Comparison of ENCODE assay signal across 9 cellular contexts in the genomic region with DNA sequence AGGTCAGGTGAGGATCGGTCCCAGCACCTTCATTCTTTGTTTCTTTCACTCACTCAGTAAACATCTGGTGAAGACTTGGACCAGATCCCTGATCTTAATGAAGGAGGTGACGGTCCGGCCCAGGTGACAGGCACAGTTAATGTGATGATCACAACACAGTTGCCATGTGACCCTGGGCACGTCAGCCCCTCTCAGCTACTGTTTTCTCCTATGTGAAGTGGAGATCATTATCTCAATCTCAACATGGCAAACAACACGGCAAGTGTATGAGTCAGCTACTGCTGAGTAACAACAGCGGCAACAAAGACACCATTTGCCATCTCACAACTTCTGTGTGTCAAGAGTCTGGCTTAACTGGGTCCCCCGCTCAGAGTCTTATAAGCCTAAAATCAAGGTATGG.
DNase-seq lines count a peak whose midpoint lies in the region; ATAC-seq and TF ChIP-seq lines count a peak whose summit lies in the region.
"Had no signal": no experiment of that assay in that cellular context is flagged by ENCODE, and none has a peak within 500 bp of the region (broad histone marks: within the 10 kb centered on the region; RNA-seq: fewer than 3 reads in every experiment).

No MANE protein-coding gene starts in this region.

- no peak for TF ChIP-seq CTCF in RWPE1 (conservative IDR thresholded peaks at IDR 0.05; ENCODE audit: low read depth)
- TF ChIP-seq CTCF in fibroblast of the aortic adventitia (IDR thresholded peaks at IDR 0.05; ENCODE audit: insufficient read depth, low read length), result no peak

- no peak for ATAC-seq in stimulated activated naive B cell treated with anti-CD40 and anti-IgM and Interleukin-4, amounts not matched to agents 10 μg/mL and 1 μg/mL and 100 μg/mL, for 72 hours (replicated peaks)
- ATAC-seq in GM18867 (IDR thresholded peaks at IDR 0.05; ENCODE audit: unreplicated experiment), result no peak
- ATAC-seq in GM21825 (IDR thresholded peaks at IDR 0.05; ENCODE audit: unreplicated experiment), result no peak
- ATAC-seq in HG03521 (IDR thresholded peaks at IDR 0.05; ENCODE audit: unreplicated experiment), result no peak

- CTCF ChIA-PET in RWPE1 (lab: Yijun Ruan, JAX), result interaction anchor here (0.6 to 1.4 kb wide), 5 partner anchors 8 to 21 kb away, joined by 3 to 8 read pairs (median 4); no protein-coding TSS in a partner anchor

- no peak overlapping the region for H3K4me3 ChIP-seq in fibroblast of the aortic adventitia (ENCODE audit: low read depth, low read length)

- peak; percentile 40 for DNase-seq in NCI-H2029 (lab: John Stamatoyannopoulos, UW)
- no peak for DNase-seq in NCI-H2029 treated with DMSO at 0.1 percent for 48 hours (lab: John Stamatoyannopoulos, UW)
- no peak for DNase-seq in RWPE1 (ENCODE audit: low spot score)
- DNase-seq in fibroblast of the aortic adventitia (ENCODE audit: low read depth), result peak; percentile 28
- DNase-seq in stimulated activated naive B cell treated with anti-CD40 and anti-IgM and Interleukin-4, amounts not matched to agents 10 μg/mL and 1 μg/mL and 100 μg/mL, for 72 hours, result no peak
- DNase-seq: stimulated activated naive CD4-positive, alpha-beta T cell had no signal

- no peaks in the 10 kb centered on the region for H3K27me3 Mint-ChIP-seq in stimulated activated naive B cell treated with anti-CD40 and anti-IgM and Interleukin-4, amounts not matched to agents 10 μg/mL and 1 μg/mL and 100 μg/mL, for 72 hours

- peak overlapping the region; percentile 96 for H3K27ac ChIP-seq in RWPE1

- no peaks in the 10 kb centered on the region for H3K9me3 Mint-ChIP-seq in stimulated activated naive B cell treated with anti-CD40 and anti-IgM and Interleukin-4, amounts not matched to agents 10 μg/mL and 1 μg/mL and 100 μg/mL, for 72 hours

- POLR2A ChIA-PET in RWPE1 (lab: Yijun Ruan, JAX; ENCODE audit: low non-redundant PET), result interaction anchor here (0.9 kb wide), 1 partner anchor 151 kb away, joined by 4 read pairs; no protein-coding TSS in a partner anchor

- peaks cover 58 to 94% of the 10 kb centered on the region in 2 donors for H3K4me1 Mint-ChIP-seq in stimulated activated naive B cell treated with anti-CD40 and anti-IgM and Interleukin-4, amounts not matched to agents 10 μg/mL and 1 μg/mL and 100 μg/mL, for 72 hours

- H3K36me3 Mint-ChIP-seq in stimulated activated naive B cell treated with anti-CD40 and anti-IgM and Interleukin-4, amounts not matched to agents 10 μg/mL and 1 μg/mL and 100 μg/mL, for 72 hours, result peaks cover 25 to 39% of the 10 kb centered on the region in 2 donors

- peak overlapping the region; percentile 93 for H3K27ac Mint-ChIP-seq in stimulated activated naive B cell treated with anti-CD40 and anti-IgM and Interleukin-4, amounts not matched to agents 10 μg/mL and 1 μg/mL and 100 μg/mL, for 72 hours

- peak overlapping the region; percentile 59 to 76 for H3K4me3 Mint-ChIP-seq in stimulated activated naive B cell treated with anti-CD40 and anti-IgM and Interleukin-4, amounts not matched to agents 10 μg/mL and 1 μg/mL and 100 μg/mL, for 72 hours

Comparison
In these comparisons a context has a peak if more than half of its experiments do, and no peak if none do; other contexts are left out.
1. DNase-seq: peak in NCI-H2029 (single experiment) and fibroblast of the aortic adventitia (single experiment); none in NCI-H2029 treated with DMSO at 0.1 percent for 48 hours (single experiment), RWPE1 (single experiment) and stimulated activated naive B cell treated with anti-CD40 and anti-IgM and Interleukin-4, amounts not matched to agents 10 μg/mL and 1 μg/mL and 100 μg/mL, for 72 hours (single experiment).